In genomic region chr1:229326601-229327000, GRCh38 we compare ENCODE assay signal across 20 cellular contexts. TPM values are rescaled to one million over a fixed set of nuclear protein-coding genes. Genes with fewer than 3 reads are reported as not detected.
DNase-seq lines count a peak whose midpoint lies in the region; ATAC-seq and TF ChIP-seq lines count a peak whose summit lies in the region.
"Had no signal": no experiment of that assay in that cellular context is flagged by ENCODE, and none has a peak within 500 bp of the region (broad histone marks: within the 10 kb centered on the region; RNA-seq: fewer than 3 reads in every experiment).

No MANE protein-coding gene starts in this region.

- no peak for TF ChIP-seq CTCF in upper lobe of right lung (IDR thresholded peaks at IDR 0.05)
- no peak for TF ChIP-seq CTCF in esophagus squamous epithelium (IDR thresholded peaks at IDR 0.05)

- WGBS in esophagus squamous epithelium, 2 donors, result 91% methylated on average over 9 to 12 of the region's 12 CpGs

- TF ChIP-seq POLR2A in esophagus squamous epithelium (IDR thresholded peaks at IDR 0.05), result no peak

- H3K4me3 ChIP-seq in upper lobe of right lung (no peak overlapping the region), esophagus squamous epithelium (no peak overlapping the region)
- H3K4me3 ChIP-seq: psoas muscle, skin epidermis, suprapubic skin had no signal

- no peak for ATAC-seq in activated naive CD4-positive, alpha-beta T cell treated with anti-CD3 and anti-CD28 coated beads, Interleukin-2, amount 50 U/mL, for 72 hours
- ATAC-seq in T-cell (replicated peaks in 1 of 4) (peak in 3 of 4 experiments; percentile 52 to 68 (median 55)), upper lobe of right lung (no peak), GM21381 (IDR thresholded peaks at IDR 0.05; ENCODE audit: unreplicated experiment) (no peak)
- ATAC-seq: foreskin keratinocyte, psoas muscle had no signal

- H3K27ac ChIP-seq in upper lobe of right lung (peak overlapping the region; percentile 32), esophagus squamous epithelium (no peak overlapping the region)
- H3K27ac ChIP-seq: brain microvascular endothelial cell, foreskin keratinocyte, psoas muscle, suprapubic skin had no signal

- H3K4me3 Mint-ChIP-seq in activated naive CD4-positive, alpha-beta T cell treated with anti-CD3 and anti-CD28 coated beads, Interleukin-2, amount 50 U/mL, for 24 hours, result peak overlapping the region; percentile 64
- H3K4me3 Mint-ChIP-seq in T-cell, result peak overlapping the region in 2 of 3 donors; percentile 41 to 61
- peak overlapping the region in 4 of 5 donors; percentile 60 to 81 (median 74) for H3K4me3 Mint-ChIP-seq in immature natural killer cell

- H3K27me3 Mint-ChIP-seq in activated naive CD4-positive, alpha-beta T cell treated with anti-CD3 and anti-CD28 coated beads, Interleukin-2, amount 50 U/mL, for 24 hours, result no peaks in the 10 kb centered on the region
- H3K27me3 Mint-ChIP-seq in T-cell, result no peaks in the 10 kb centered on the region
- peaks cover 1 to 2% (median 1%) of the 10 kb centered on the region in 3 donors for H3K27me3 Mint-ChIP-seq in immature natural killer cell (ENCODE audit: low read depth in 3 of 3)

- H3K9me3 ChIP-seq in upper lobe of right lung (no peaks in the 10 kb centered on the region), esophagus squamous epithelium (no peaks in the 10 kb centered on the region)
- H3K9me3 ChIP-seq: psoas muscle, suprapubic skin had no signal

- H3K27me3 ChIP-seq in upper lobe of right lung (no peaks in the 10 kb centered on the region), esophagus squamous epithelium (no peaks in the 10 kb centered on the region)
- H3K27me3 ChIP-seq: brain microvascular endothelial cell, foreskin keratinocyte, suprapubic skin had no signal

- H3K36me3 ChIP-seq in upper lobe of right lung (peaks cover 35% of the 10 kb centered on the region), esophagus squamous epithelium (peaks cover 0 to 61% (median 0%) of the 10 kb centered on the region in 3 donors)
- H3K36me3 ChIP-seq: brain microvascular endothelial cell had no signal

- no peaks in the 10 kb centered on the region for H3K9me3 Mint-ChIP-seq in activated naive CD4-positive, alpha-beta T cell treated with anti-CD3 and anti-CD28 coated beads, Interleukin-2, amount 50 U/mL, for 24 hours
- no peaks in the 10 kb centered on the region for H3K9me3 Mint-ChIP-seq in activated naive CD4-positive, alpha-beta T cell treated with anti-CD3 and anti-CD28 coated beads, Interleukin-2, amount 50 U/mL, for 72 hours
- H3K9me3 Mint-ChIP-seq in T-cell, result no peaks in the 10 kb centered on the region
- H3K9me3 Mint-ChIP-seq in immature natural killer cell, result no peaks in the 10 kb centered on the region
- H3K9me3 Mint-ChIP-seq: HFFc6, nephron had no signal

- POLR2A ChIA-PET in T-cell (lab: Charles Lee), result interaction anchor here in 1 of 2 donors (0.5 kb wide), 1 partner anchor 8 kb away, joined by 3 read pairs; no protein-coding TSS in a partner anchor

- H3K36me3 Mint-ChIP-seq in activated naive CD4-positive, alpha-beta T cell treated with anti-CD3 and anti-CD28 coated beads, Interleukin-2, amount 50 U/mL, for 24 hours, result peaks cover 18% of the 10 kb centered on the region
- H3K36me3 Mint-ChIP-seq in activated naive CD4-positive, alpha-beta T cell treated with anti-CD3 and anti-CD28 coated beads, Interleukin-2, amount 50 U/mL, for 72 hours, result peaks cover 0 to 37% of the 10 kb centered on the region in 2 donors
- peaks cover 37% of the 10 kb centered on the region for H3K36me3 Mint-ChIP-seq in T-cell
- peaks cover 5 to 32% (median 16%) of the 10 kb centered on the region in 3 donors for H3K36me3 Mint-ChIP-seq in immature natural killer cell

- CTCF ChIA-PET in T-cell (lab: Charles Lee), result no interaction called here

- H3K4me1 Mint-ChIP-seq in activated naive CD4-positive, alpha-beta T cell treated with anti-CD3 and anti-CD28 coated beads, Interleukin-2, amount 50 U/mL, for 24 hours, result peaks cover 16% of the 10 kb centered on the region
- H3K4me1 Mint-ChIP-seq in T-cell (peaks cover 9 to 39% (median 31%) of the 10 kb centered on the region in 3 donors), immature natural killer cell (peaks cover 20 to 30% of the 10 kb centered on the region in 2 donors)

- intact Hi-C loops in upper lobe of right lung (cut with DNase I), result no loop called here
- intact Hi-C loops in esophagus squamous epithelium (cut with DNase I), result no loop called here

- no peak for DNase-seq in activated naive CD4-positive, alpha-beta T cell treated with anti-CD3 and anti-CD28 coated beads, Interleukin-2, amount 50 U/mL, for 72 hours (ENCODE audit: low spot score in 2 of 2)
- DNase-seq in T-cell, result peak in 1 of 34 experiments; percentile 7
- DNase-seq in immature natural killer cell, result no peak
- DNase-seq in upper lobe of right lung, result no peak
- no peak for DNase-seq in esophagus squamous epithelium (lab: John Stamatoyannopoulos, UW)
- no peak for DNase-seq in stimulated activated naive CD4-positive, alpha-beta T cell treated with Interleukin-2 at 50 U/mL for 16 hours (lab: John Stamatoyannopoulos, UW)
- DNase-seq: activated CD4-positive, CD25-positive, alpha-beta regulatory T cell treated with anti-CD3 and anti-CD28 coated beads, Interleukin-2, amount 50 U/mL, for 72 hours; brain microvascular endothelial cell; COR-L47; cortex of kidney; foreskin keratinocyte; HFFc6; kidney glomerular epithelial cell; psoas muscle; stimulated activated CD4-positive, alpha-beta T cell treated with anti-CD3 and anti-CD28 coated beads, Interleukin-2, amount 100 ng/mL, for 48 hours had no signal

- peak overlapping the region; percentile 73 for H3K27ac Mint-ChIP-seq in activated naive CD4-positive, alpha-beta T cell treated with anti-CD3 and anti-CD28 coated beads, Interleukin-2, amount 50 U/mL, for 24 hours
- H3K27ac Mint-ChIP-seq in activated naive CD4-positive, alpha-beta T cell treated with anti-CD3 and anti-CD28 coated beads, Interleukin-2, amount 50 U/mL, for 72 hours, result peak overlapping the region in 1 of 2 donors; percentile 88
- H3K27ac Mint-ChIP-seq in T-cell, result peak overlapping the region; percentile 93 to 97
- H3K27ac Mint-ChIP-seq in immature natural killer cell, result peak overlapping the region in 5 of 6 donors; percentile 81 to 93 (median 87)

- H3K4me1 ChIP-seq in upper lobe of right lung (no peaks in the 10 kb centered on the region), esophagus squamous epithelium (peaks cover 0 to 6% (median 0%) of the 10 kb centered on the region in 3 donors)
- H3K4me1 ChIP-seq: foreskin keratinocyte, psoas muscle, suprapubic skin had no signal

RNA-seq across cellular contexts. Expression of gene CCSAP, which starts 16.2 kb away (rescaled TPM):
- 10 to 100 TPM in 1 of 2 donors, 1 to 10 TPM in 1; 5.9 to 11.4 TPM for total RNA-seq in activated naive CD4-positive, alpha-beta T cell treated with anti-CD3 and anti-CD28 coated beads, Interleukin-2, amount 50 U/mL, for 72 hours
- total RNA-seq in T-cell (10 to 100 TPM in 2 of 5 donors, 1 to 10 TPM in 3; 7.9 to 11.4 (median 8.9) TPM), upper lobe of right lung (9.1 TPM), esophagus squamous epithelium (1 to 10 TPM; 1.6 to 5.3 (median 4.5) TPM)
- polyA plus RNA-seq in immature natural killer cell, result 1 to 10 TPM; 1.6 to 2.7 (median 1.8) TPM

RNA-seq across cellular contexts. Expression of gene RAB4A, which starts 55.7 kb away (rescaled TPM):
- 10 to 100 TPM; 31.0 to 32.2 TPM for total RNA-seq in activated naive CD4-positive, alpha-beta T cell treated with anti-CD3 and anti-CD28 coated beads, Interleukin-2, amount 50 U/mL, for 72 hours
- total RNA-seq in T-cell, result 10 to 100 TPM; 25.4 to 52.1 (median 44.6) TPM
- 10 to 100 TPM; 21.7 to 30.1 (median 22.3) TPM for polyA plus RNA-seq in immature natural killer cell
- 47.1 TPM for total RNA-seq in upper lobe of right lung
- total RNA-seq in esophagus squamous epithelium, result 10 to 100 TPM; 24.1 to 50.7 (median 43.0) TPM

Comparison
In these comparisons a context has a peak if more than half of its experiments do, and no peak if none do; other contexts are left out.
1. ATAC-seq: peak in T-cell (3 of 4); none in activated naive CD4-positive, alpha-beta T cell treated with anti-CD3 and anti-CD28 coated beads, Interleukin-2, amount 50 U/mL, for 72 hours (0 of 2), upper lobe of right lung (single experiment) and GM21381 (single experiment).
2. Peak in every context shown above with its lines, with median percentiles within 50 percentile points of each other: H3K4me3 Mint-ChIP-seq.